In genomic region chr11:80995523-80995922, GRCh38 we compare ENCODE assay signal across 16 cellular contexts.
DNase-seq lines count a peak whose midpoint lies in the region; ATAC-seq, FAIRE-seq and TF ChIP-seq lines count a peak whose summit lies in the region.
"Had no signal": no experiment of that assay in that cellular context is flagged by ENCODE, and none has a peak within 500 bp of the region (broad histone marks: within the 10 kb centered on the region; RNA-seq: fewer than 3 reads in every experiment).

No MANE protein-coding gene starts in this region.

- H2AK9ac ChIP-seq in IMR-90 (replicated peaks; ENCODE audit: low read depth, low read length, poor library complexity), result no peak overlapping the region

- H3K27ac ChIP-seq in IMR-90 (ENCODE audit: insufficient read depth, low read length) (no peak overlapping the region), trophoblast cell (ENCODE audit: low read depth, low read length) (no peak overlapping the region)
- H3K27ac ChIP-seq: 22Rv1 had no signal

- no peak overlapping the region for H2BK15ac ChIP-seq in IMR-90 (ENCODE audit: low read depth, low read length)

- H3K4me1 ChIP-seq in IMR-90 (ENCODE audit: control insufficient read depth, insufficient read depth, low read length) (no peaks in the 10 kb centered on the region), trophoblast cell (ENCODE audit: control insufficient read depth in 1 of 2, insufficient read depth in 2 of 2, low read length in 2 of 2) (no peaks in the 10 kb centered on the region)

- intact Hi-C loops in IMR-90 (cut with micrococcal nuclease), result no loop called here

- no peak for TF ChIP-seq RAD21 in IMR-90 (IDR thresholded peaks at IDR 0.05; ENCODE audit: low read length)

- H2BK120ac ChIP-seq in IMR-90 (ENCODE audit: low read depth, low read length) (no peak overlapping the region), trophoblast cell (ENCODE audit: insufficient read depth, low read length, poor library complexity) (no peak overlapping the region)

- H4K5ac ChIP-seq in IMR-90 (ENCODE audit: low read depth, low read length), result no peak overlapping the region

- no CpG with 5 or more reads among the region's 2 CpGs for WGBS in IMR-90 (ENCODE audit: extremely low coverage in 2 of 2, insufficient read length in 1 of 2), 2 experiments
- whole genome bisulfite sequencing in trophoblast cell (ENCODE audit: extremely low coverage, insufficient coverage, insufficient read length), result no CpG with 5 or more reads among the region's 2 CpGs

- H3K4me2 ChIP-seq in IMR-90 (ENCODE audit: low read depth, low read length) (no peak overlapping the region), trophoblast cell (ENCODE audit: low read length) (no peak overlapping the region)

- H3K4me3 ChIP-seq in IMR-90 (ENCODE audit: insufficient read depth, low read depth, low read length) (no peak overlapping the region), trophoblast cell (ENCODE audit: low read depth, low read length) (no peak overlapping the region)

- BruUV-seq in IMR-90 (replicated peaks; lab: Mats Ljungman, UMichigan), result no TSS peak

- no peaks in the 10 kb centered on the region for H4K20me1 ChIP-seq in IMR-90 (ENCODE audit: insufficient read depth, low read length)

- H3K56ac ChIP-seq in IMR-90 (ENCODE audit: extremely low read depth, insufficient read depth, low read length), result no peak overlapping the region

- H3K79me2 ChIP-seq in trophoblast cell (ENCODE audit: control insufficient read depth, insufficient read depth, low read length, poor library complexity), result no peaks in the 10 kb centered on the region

- no peak overlapping the region for H2BK20ac ChIP-seq in IMR-90 (ENCODE audit: low read depth, low read length)

- POLR2A ChIA-PET in IMR-90 (lab: Charles Lee; ENCODE audit: unreplicated experiment), result no interaction called here

- H3K23ac ChIP-seq in IMR-90 (ENCODE audit: low read depth, low read length) (no peak overlapping the region), trophoblast cell (ENCODE audit: low read length) (no peak overlapping the region)

- in situ Hi-C loops in IMR-90 (cut with MboI; ENCODE audit: low sequenced_read_pairs), result no loop called here

- H4K8ac ChIP-seq in IMR-90 (ENCODE audit: low read depth in 2 of 2, low read length in 2 of 2) (no peak overlapping the region), trophoblast cell (ENCODE audit: low read depth, low read length) (no peak overlapping the region)

- no peak for ATAC-seq in IMR-90 (ENCODE audit: low read depth)

- no peaks in the 10 kb centered on the region for H3K9me3 ChIP-seq in IMR-90 (ENCODE audit: control insufficient read depth, insufficient read depth, low read length)
- H3K9me3 ChIP-seq in trophoblast cell (ENCODE audit: insufficient read depth, low read depth, low read length), result no peaks in the 10 kb centered on the region

- dilution Hi-C loops in IMR-90 (cut with HindIII; ENCODE audit: low sequenced_read_pairs, unreplicated experiment), result no loop called here

- no peak for TF ChIP-seq POLR2A in IMR-90 (IDR thresholded peaks at IDR 0.05; ENCODE audit: low read depth, low read length)

- H4K12ac ChIP-seq in trophoblast cell (ENCODE audit: low read depth, low read length), result no peak overlapping the region

- H2AFZ ChIP-seq in IMR-90 (replicated peaks; ENCODE audit: low read length, poor library complexity) (no peak overlapping the region), trophoblast cell (ENCODE audit: insufficient read depth, low read length, poor library complexity) (no peak overlapping the region)

- no peak overlapping the region for H3K18ac ChIP-seq in IMR-90 (ENCODE audit: low read depth, low read length)
- H3K18ac ChIP-seq in trophoblast cell (ENCODE audit: low read length), result no peak overlapping the region

- H3K4ac ChIP-seq in IMR-90 (ENCODE audit: low read depth, low read length) (no peak overlapping the region), trophoblast cell (ENCODE audit: low read depth, low read length) (no peak overlapping the region)

- H2AK5ac ChIP-seq in IMR-90 (ENCODE audit: low read depth, low read length), result no peak overlapping the region
- H2AK5ac ChIP-seq in trophoblast cell (ENCODE audit: low read length), result no peak overlapping the region

- no peak overlapping the region for H2BK12ac ChIP-seq in trophoblast cell (ENCODE audit: low read length)

- no peak overlapping the region for H4K91ac ChIP-seq in IMR-90 (ENCODE audit: insufficient read depth, low read depth, low read length)
- no peak overlapping the region for H4K91ac ChIP-seq in trophoblast cell (ENCODE audit: low read depth, low read length)

- H3K79me1 ChIP-seq in IMR-90 (ENCODE audit: low read depth in 1 of 2, low read length in 2 of 2) (no peaks in the 10 kb centered on the region), trophoblast cell (ENCODE audit: low read length) (no peaks in the 10 kb centered on the region)

- no peak overlapping the region for H2BK5ac ChIP-seq in IMR-90 (ENCODE audit: low read depth, low read length, poor library complexity, severe bottlenecking)
- no peak overlapping the region for H2BK5ac ChIP-seq in trophoblast cell (ENCODE audit: low read depth, low read length, poor library complexity)

- TF ChIP-seq CTCF in IMR-90 (conservative IDR thresholded peaks at IDR 0.05; ENCODE audit: low read depth, low read length), result no peak

- CTCF ChIA-PET in IMR-90 (lab: Yijun Ruan, JAX), result no interaction called here

- DNase-seq in IMR-90 (no peak), 8988T (no peak), trophoblast cell (no peak)
- no peak for DNase-seq in activated effector memory CD4-positive, alpha-beta T cell treated with Interleukin-2 at 50 U/mL for 16 hours
- DNase-seq: C1 segment of cervical spinal cord; Calu3; CD4-positive, alpha-beta memory T cell; DMS53; DMS79 treated with DMSO at 0.1 percent for 48 hours; GOT3; HCEC 1CT had no signal

- H3K14ac ChIP-seq in IMR-90 (replicated peaks; ENCODE audit: low read depth, low read length) (no peak overlapping the region), trophoblast cell (ENCODE audit: low read length) (no peak overlapping the region)

- H3K27me3 ChIP-seq in IMR-90 (ENCODE audit: control insufficient read depth, insufficient read depth, low read length), result no peaks in the 10 kb centered on the region
- H3K27me3 ChIP-seq in trophoblast cell (ENCODE audit: insufficient read depth, low read length), result no peaks in the 10 kb centered on the region

- H3K36me3 ChIP-seq in IMR-90 (ENCODE audit: control insufficient read depth, insufficient read depth, low read length) (no peaks in the 10 kb centered on the region), trophoblast cell (ENCODE audit: control insufficient read depth in 1 of 2, insufficient read depth in 2 of 2, low read length in 2 of 2) (no peaks in the 10 kb centered on the region)

- H3K9me1 ChIP-seq in IMR-90 (ENCODE audit: insufficient read depth, low read length), result no peaks in the 10 kb centered on the region

- FAIRE-seq in A204.1 (lab: Jason Lieb, UNC), result peak; percentile 32
- FAIRE-seq in endometrium (lab: Jason Lieb, UNC), result peak; percentile 76
- FAIRE-seq: GM12892, H54 had no signal

- H3K9ac ChIP-seq in IMR-90 (ENCODE audit: low read depth, low read length) (no peak overlapping the region), trophoblast cell (ENCODE audit: low read length) (no peak overlapping the region)

TF ChIP-seq in IMR-90, 13 proteins besides CTCF, POLR2A, EP300 and RAD21:
- TF ChIP-seq MXI1 (IDR thresholded peaks at IDR 0.05; ENCODE audit: borderline replicate concordance, low read depth, low read length) (no peak), MAFK (IDR thresholded peaks at IDR 0.05; ENCODE audit: low read depth, low read length) (no peak), CHD1 (IDR thresholded peaks at IDR 0.05; ENCODE audit: low read depth, low read length) (no peak), CEBPB (IDR thresholded peaks at IDR 0.05; ENCODE audit: low read depth, low read length) (peak; percentile 60), FOS (IDR thresholded peaks at IDR 0.05; ENCODE audit: low read depth, low read length) (no peak)
